ENCODE assay signal across 2 cellular contexts in the genomic region with DNA sequence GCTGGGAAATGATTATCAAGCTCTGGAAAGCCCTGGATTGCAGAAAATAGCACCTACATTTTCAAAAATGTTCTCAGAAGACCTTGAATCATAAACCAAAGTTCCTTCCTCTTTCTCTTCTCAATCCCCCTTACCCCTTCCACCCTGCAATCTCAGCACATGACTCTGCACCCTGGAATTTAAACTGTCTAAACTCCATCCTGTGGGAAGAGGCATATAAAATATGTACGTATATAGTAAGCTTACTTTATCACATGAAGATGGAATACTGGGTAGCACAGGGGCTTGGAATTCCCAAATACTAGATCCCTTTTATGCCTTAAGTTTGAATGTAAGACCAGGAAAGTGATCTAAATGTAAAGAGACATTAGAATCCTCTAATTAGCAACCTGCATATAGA.
TF ChIP-seq lines count a peak whose summit lies in the region.

No MANE protein-coding gene starts in this region.

TF ChIP-seq in GM23338, 12 proteins besides CTCF, POLR2A, EP300 and RAD21 (continued from another document):
- TF ChIP-seq, protein P1, sequence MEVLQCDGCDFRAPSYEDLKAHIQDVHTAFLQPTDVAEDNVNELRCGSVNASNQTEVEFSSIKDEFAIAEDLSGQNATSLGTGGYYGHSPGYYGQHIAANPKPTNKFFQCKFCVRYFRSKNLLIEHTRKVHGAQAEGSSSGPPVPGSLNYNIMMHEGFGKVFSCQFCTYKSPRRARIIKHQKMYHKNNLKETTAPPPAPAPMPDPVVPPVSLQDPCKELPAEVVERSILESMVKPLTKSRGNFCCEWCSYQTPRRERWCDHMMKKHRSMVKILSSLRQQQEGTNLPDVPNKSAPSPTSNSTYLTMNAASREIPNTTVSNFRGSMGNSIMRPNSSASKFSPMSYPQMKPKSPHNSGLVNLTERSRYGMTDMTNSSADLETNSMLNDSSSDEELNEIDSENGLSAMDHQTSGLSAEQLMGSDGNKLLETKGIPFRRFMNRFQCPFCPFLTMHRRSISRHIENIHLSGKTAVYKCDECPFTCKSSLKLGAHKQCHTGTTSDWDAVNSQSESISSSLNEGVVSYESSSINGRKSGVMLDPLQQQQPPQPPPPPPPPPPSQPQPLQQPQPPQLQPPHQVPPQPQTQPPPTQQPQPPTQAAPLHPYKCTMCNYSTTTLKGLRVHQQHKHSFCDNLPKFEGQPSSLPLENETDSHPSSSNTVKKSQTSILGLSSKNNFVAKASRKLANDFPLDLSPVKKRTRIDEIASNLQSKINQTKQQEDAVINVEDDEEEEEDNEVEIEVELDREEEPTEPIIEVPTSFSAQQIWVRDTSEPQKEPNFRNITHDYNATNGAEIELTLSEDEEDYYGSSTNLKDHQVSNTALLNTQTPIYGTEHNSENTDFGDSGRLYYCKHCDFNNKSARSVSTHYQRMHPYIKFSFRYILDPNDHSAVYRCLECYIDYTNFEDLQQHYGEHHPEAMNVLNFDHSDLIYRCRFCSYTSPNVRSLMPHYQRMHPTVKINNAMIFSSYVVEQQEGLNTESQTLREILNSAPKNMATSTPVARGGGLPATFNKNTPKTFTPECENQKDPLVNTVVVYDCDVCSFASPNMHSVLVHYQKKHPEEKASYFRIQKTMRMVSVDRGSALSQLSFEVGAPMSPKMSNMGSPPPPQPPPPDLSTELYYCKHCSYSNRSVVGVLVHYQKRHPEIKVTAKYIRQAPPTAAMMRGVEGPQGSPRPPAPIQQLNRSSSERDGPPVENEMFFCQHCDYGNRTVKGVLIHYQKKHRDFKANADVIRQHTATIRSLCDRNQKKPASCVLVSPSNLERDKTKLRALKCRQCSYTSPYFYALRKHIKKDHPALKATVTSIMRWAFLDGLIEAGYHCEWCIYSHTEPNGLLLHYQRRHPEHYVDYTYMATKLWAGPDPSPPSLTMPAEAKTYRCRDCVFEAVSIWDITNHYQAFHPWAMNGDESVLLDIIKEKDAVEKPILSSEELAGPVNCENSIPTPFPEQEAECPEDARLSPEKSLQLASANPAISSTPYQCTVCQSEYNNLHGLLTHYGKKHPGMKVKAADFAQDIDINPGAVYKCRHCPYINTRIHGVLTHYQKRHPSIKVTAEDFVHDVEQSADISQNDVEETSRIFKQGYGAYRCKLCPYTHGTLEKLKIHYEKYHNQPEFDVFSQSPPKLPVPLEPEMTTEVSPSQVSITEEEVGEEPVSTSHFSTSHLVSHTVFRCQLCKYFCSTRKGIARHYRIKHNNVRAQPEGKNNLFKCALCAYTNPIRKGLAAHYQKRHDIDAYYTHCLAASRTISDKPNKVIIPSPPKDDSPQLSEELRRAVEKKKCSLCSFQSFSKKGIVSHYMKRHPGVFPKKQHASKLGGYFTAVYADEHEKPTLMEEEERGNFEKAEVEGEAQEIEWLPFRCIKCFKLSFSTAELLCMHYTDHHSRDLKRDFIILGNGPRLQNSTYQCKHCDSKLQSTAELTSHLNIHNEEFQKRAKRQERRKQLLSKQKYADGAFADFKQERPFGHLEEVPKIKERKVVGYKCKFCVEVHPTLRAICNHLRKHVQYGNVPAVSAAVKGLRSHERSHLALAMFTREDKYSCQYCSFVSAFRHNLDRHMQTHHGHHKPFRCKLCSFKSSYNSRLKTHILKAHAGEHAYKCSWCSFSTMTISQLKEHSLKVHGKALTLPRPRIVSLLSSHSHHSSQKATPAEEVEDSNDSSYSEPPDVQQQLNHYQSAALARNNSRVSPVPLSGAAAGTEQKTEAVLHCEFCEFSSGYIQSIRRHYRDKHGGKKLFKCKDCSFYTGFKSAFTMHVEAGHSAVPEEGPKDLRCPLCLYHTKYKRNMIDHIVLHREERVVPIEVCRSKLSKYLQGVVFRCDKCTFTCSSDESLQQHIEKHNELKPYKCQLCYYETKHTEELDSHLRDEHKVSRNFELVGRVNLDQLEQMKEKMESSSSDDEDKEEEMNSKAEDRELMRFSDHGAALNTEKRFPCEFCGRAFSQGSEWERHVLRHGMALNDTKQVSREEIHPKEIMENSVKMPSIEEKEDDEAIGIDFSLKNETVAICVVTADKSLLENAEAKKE (CRISPR knock-in tag; IDR thresholded peaks at IDR 0.05) = no peak
- no peak for TF ChIP-seq CREB1 (CRISPR knock-in tag; IDR thresholded peaks at IDR 0.05; ENCODE audit: low read depth)
- TF ChIP-seq, protein P2, sequence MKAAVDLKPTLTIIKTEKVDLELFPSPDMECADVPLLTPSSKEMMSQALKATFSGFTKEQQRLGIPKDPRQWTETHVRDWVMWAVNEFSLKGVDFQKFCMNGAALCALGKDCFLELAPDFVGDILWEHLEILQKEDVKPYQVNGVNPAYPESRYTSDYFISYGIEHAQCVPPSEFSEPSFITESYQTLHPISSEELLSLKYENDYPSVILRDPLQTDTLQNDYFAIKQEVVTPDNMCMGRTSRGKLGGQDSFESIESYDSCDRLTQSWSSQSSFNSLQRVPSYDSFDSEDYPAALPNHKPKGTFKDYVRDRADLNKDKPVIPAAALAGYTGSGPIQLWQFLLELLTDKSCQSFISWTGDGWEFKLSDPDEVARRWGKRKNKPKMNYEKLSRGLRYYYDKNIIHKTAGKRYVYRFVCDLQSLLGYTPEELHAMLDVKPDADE (IDR thresholded peaks at IDR 0.05) = no peak
- TF ChIP-seq EZH2phosphoT487 (IDR thresholded peaks at IDR 0.05; ENCODE audit: unreplicated experiment) = no peak
- no peak for TF ChIP-seq STAT1 (IDR thresholded peaks at IDR 0.05; ENCODE audit: unreplicated experiment)
- TF ChIP-seq, protein P3, sequence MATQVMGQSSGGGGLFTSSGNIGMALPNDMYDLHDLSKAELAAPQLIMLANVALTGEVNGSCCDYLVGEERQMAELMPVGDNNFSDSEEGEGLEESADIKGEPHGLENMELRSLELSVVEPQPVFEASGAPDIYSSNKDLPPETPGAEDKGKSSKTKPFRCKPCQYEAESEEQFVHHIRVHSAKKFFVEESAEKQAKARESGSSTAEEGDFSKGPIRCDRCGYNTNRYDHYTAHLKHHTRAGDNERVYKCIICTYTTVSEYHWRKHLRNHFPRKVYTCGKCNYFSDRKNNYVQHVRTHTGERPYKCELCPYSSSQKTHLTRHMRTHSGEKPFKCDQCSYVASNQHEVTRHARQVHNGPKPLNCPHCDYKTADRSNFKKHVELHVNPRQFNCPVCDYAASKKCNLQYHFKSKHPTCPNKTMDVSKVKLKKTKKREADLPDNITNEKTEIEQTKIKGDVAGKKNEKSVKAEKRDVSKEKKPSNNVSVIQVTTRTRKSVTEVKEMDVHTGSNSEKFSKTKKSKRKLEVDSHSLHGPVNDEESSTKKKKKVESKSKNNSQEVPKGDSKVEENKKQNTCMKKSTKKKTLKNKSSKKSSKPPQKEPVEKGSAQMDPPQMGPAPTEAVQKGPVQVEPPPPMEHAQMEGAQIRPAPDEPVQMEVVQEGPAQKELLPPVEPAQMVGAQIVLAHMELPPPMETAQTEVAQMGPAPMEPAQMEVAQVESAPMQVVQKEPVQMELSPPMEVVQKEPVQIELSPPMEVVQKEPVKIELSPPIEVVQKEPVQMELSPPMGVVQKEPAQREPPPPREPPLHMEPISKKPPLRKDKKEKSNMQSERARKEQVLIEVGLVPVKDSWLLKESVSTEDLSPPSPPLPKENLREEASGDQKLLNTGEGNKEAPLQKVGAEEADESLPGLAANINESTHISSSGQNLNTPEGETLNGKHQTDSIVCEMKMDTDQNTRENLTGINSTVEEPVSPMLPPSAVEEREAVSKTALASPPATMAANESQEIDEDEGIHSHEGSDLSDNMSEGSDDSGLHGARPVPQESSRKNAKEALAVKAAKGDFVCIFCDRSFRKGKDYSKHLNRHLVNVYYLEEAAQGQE (IDR thresholded peaks at IDR 0.05; ENCODE audit: unreplicated experiment) = no peak
- no peak for TF ChIP-seq ZNF331 (CRISPR knock-in tag; IDR thresholded peaks at IDR 0.05; ENCODE audit: low read depth)
- no peak for TF ChIP-seq EZH2 (IDR thresholded peaks at IDR 0.05; ENCODE audit: low read depth, unreplicated experiment)
TF ChIP-seq in GM23338: peak in this region for 0.

TF ChIP-seq in SK-N-SH treated with all-trans-retinoic acid at 6 μM for 48 hours, 23 proteins besides CTCF, POLR2A, EP300 and RAD21 (continued from another document):
- TF ChIP-seq, protein P4, sequence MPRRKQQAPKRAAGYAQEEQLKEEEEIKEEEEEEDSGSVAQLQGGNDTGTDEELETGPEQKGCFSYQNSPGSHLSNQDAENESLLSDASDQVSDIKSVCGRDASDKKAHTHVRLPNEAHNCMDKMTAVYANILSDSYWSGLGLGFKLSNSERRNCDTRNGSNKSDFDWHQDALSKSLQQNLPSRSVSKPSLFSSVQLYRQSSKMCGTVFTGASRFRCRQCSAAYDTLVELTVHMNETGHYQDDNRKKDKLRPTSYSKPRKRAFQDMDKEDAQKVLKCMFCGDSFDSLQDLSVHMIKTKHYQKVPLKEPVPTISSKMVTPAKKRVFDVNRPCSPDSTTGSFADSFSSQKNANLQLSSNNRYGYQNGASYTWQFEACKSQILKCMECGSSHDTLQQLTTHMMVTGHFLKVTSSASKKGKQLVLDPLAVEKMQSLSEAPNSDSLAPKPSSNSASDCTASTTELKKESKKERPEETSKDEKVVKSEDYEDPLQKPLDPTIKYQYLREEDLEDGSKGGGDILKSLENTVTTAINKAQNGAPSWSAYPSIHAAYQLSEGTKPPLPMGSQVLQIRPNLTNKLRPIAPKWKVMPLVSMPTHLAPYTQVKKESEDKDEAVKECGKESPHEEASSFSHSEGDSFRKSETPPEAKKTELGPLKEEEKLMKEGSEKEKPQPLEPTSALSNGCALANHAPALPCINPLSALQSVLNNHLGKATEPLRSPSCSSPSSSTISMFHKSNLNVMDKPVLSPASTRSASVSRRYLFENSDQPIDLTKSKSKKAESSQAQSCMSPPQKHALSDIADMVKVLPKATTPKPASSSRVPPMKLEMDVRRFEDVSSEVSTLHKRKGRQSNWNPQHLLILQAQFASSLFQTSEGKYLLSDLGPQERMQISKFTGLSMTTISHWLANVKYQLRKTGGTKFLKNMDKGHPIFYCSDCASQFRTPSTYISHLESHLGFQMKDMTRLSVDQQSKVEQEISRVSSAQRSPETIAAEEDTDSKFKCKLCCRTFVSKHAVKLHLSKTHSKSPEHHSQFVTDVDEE (CRISPR knock-in tag; IDR thresholded peaks at IDR 0.05) = no peak
- no peak for TF ChIP-seq ZNF565 (CRISPR knock-in tag; conservative IDR thresholded peaks at IDR 0.05; ENCODE audit: low read depth)
- TF ChIP-seq ZFP30 (CRISPR knock-in tag; IDR thresholded peaks at IDR 0.05) = no peak
- TF ChIP-seq ARNTL (CRISPR knock-in tag; IDR thresholded peaks at IDR 0.05; ENCODE audit: borderline replicate concordance, low read depth) = no peak
- TF ChIP-seq ISL1 (CRISPR knock-in tag; IDR thresholded peaks at IDR 0.05) = no peak
- TF ChIP-seq SNAI2 (CRISPR knock-in tag; IDR thresholded peaks at IDR 0.05) = no peak
- no peak for TF ChIP-seq ZFP3 (CRISPR knock-in tag; IDR thresholded peaks at IDR 0.05)
- no peak for TF ChIP-seq ZNF8 (CRISPR knock-in tag; IDR thresholded peaks at IDR 0.05)
- no peak for TF ChIP-seq TOX (CRISPR knock-in tag; IDR thresholded peaks at IDR 0.05; ENCODE audit: borderline replicate concordance)
